Comparison of ENCODE assay signal across 11 cellular contexts in the genomic region with DNA sequence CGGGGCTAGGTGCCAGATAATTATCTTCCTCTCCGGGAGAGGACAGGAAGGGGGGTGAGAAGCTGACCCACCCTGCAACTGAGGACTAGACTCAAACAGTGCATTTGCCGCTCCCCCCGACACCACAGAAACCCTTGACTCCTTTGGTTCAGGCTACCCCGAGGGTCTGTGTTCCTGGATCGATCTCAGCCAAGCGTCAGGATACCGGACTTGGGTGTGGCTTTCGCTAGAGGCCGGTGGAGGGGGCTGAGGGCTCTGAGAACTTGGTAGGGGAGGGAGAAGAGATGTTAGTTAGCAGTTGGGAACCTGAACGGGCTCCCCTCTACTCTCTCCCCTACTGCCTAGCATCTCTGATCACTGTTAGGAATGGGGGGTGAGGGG. TPM values are rescaled to one million over a fixed set of nuclear protein-coding genes. Genes with fewer than 3 reads are reported as not detected.
A peak's percentile ranks its signal among the peaks of the same experiment; 100 is the strongest.
DNase-seq lines count a peak whose midpoint lies in the region; ATAC-seq and TF ChIP-seq lines count a peak whose summit lies in the region.
"Had no signal": no experiment of that assay in that cellular context is flagged by ENCODE, and none has a peak within 500 bp of the region (broad histone marks: within the 10 kb centered on the region; RNA-seq: fewer than 3 reads in every experiment).

No MANE protein-coding gene starts in this region.

- POLR2A ChIA-PET in A673 (lab: Charles Lee; ENCODE audit: low non-redundant PET), result no interaction called here
- POLR2A ChIA-PET in CD4-positive, alpha-beta T cell (lab: Charles Lee), result no interaction called here

- H3K9me2 ChIP-seq in GM23248 (ENCODE audit: insufficient read depth) (no peaks in the 10 kb centered on the region), neural cell (ENCODE audit: insufficient read depth, low read length) (no peaks in the 10 kb centered on the region)

- DNase-seq in A673 (ENCODE audit: low spot score), result no peak
- DNase-seq in GM23248, result no peak
- no peak for DNase-seq in coronary artery (ENCODE audit: low spot score)
- no peak for DNase-seq in CD4-positive, alpha-beta T cell
- no peak for DNase-seq in activated CD4-positive, alpha-beta T cell treated with anti-CD3 and anti-CD28 coated beads, Interleukin-2, amount 10 ng/mL, durations not matched to agents 24 days and 14 days
- DNase-seq in central memory CD4-positive, alpha-beta T cell, result no peak
- DNase-seq: CD8-positive, alpha-beta memory T cell; mesenchymal stem cell had no signal

- TF ChIP-seq EP300 in neural cell (conservative IDR thresholded peaks at IDR 0.05; ENCODE audit: poor library complexity, severe bottlenecking), result no peak

- no peak overlapping the region for H3K27ac ChIP-seq in A673 (ENCODE audit: low read depth, low read length, poor library complexity, severe bottlenecking)
- H3K27ac ChIP-seq in GM23248, result no peak overlapping the region
- H3K27ac ChIP-seq in coronary artery, result no peak overlapping the region
- peak overlapping the region; percentile 48 for H3K27ac ChIP-seq in neural cell (ENCODE audit: low read length)
- H3K27ac ChIP-seq in CD4-positive, alpha-beta T cell (ENCODE audit: low read depth, low read length), result no peak overlapping the region

- no peak overlapping the region for H3K4me3 Mint-ChIP-seq in CD4-positive, alpha-beta T cell
- no peak overlapping the region for H3K4me3 Mint-ChIP-seq in activated CD4-positive, alpha-beta T cell treated with anti-CD3 and anti-CD28 coated beads, Interleukin-2, amount 10 ng/mL, durations not matched to agents 24 days and 14 days
- H3K4me3 Mint-ChIP-seq: CD8-positive, alpha-beta memory T cell; stimulated activated naive CD8-positive, alpha-beta T cell treated with anti-CD3 and anti-CD28 coated beads, Interleukin-15, Interleukin-2, amounts not matched to agents 100 ng/mL and 50 ng/mL, for 24 hours had no signal

- H3K27me3 Mint-ChIP-seq in CD4-positive, alpha-beta T cell, result peaks cover 87% of the 10 kb centered on the region
- peaks cover 57% of the 10 kb centered on the region for H3K27me3 Mint-ChIP-seq in activated CD4-positive, alpha-beta T cell treated with anti-CD3 and anti-CD28 coated beads, Interleukin-2, amount 10 ng/mL, durations not matched to agents 24 days and 14 days

- WGBS in GM23248 (ENCODE audit: low coverage in 1 of 2, low lambda C conversion rate in 2 of 2, missing lambda C conversion rate in 2 of 2), 2 experiments, result 0 to 2% methylated on average over 10 to 11 of the region's 11 CpGs

- H4K20me1 ChIP-seq in GM23248 (ENCODE audit: insufficient read depth), result no peaks in the 10 kb centered on the region
- no peaks in the 10 kb centered on the region for H4K20me1 ChIP-seq in neural cell (ENCODE audit: insufficient read depth)

- H3F3A ChIP-seq in GM23248 (ENCODE audit: insufficient read depth), result no peaks in the 10 kb centered on the region
- H3F3A ChIP-seq in neural cell (ENCODE audit: insufficient read depth, low read length, poor library complexity, severe bottlenecking), result peaks cover 3% of the 10 kb centered on the region

- ATAC-seq in CD4-positive, alpha-beta T cell (ENCODE audit: poor library complexity), result no peak
- ATAC-seq in HG02678 (IDR thresholded peaks at IDR 0.05; ENCODE audit: unreplicated experiment), result no peak

- H3K36me3 Mint-ChIP-seq in CD4-positive, alpha-beta T cell (ENCODE audit: low read depth), result no peaks in the 10 kb centered on the region
- no peaks in the 10 kb centered on the region for H3K36me3 Mint-ChIP-seq in activated CD4-positive, alpha-beta T cell treated with anti-CD3 and anti-CD28 coated beads, Interleukin-2, amount 10 ng/mL, durations not matched to agents 24 days and 14 days (ENCODE audit: low read depth)
- H3K36me3 Mint-ChIP-seq: CD8-positive, alpha-beta memory T cell had no signal

- peak overlapping the region; percentile 38 for H3K4me3 ChIP-seq in A673 (ENCODE audit: low read depth, low read length, poor library complexity, severe bottlenecking)
- peak overlapping the region; percentile 51; the same call in 1 of the 2 replicates for H3K4me3 ChIP-seq in GM23248
- peak overlapping the region; percentile 69 for H3K4me3 ChIP-seq in coronary artery
- H3K4me3 ChIP-seq in neural cell (ENCODE audit: low read length), result peak overlapping the region; percentile 88

- no peaks in the 10 kb centered on the region for H3K4me1 Mint-ChIP-seq in CD4-positive, alpha-beta T cell (ENCODE audit: low read depth)
- no peaks in the 10 kb centered on the region for H3K4me1 Mint-ChIP-seq in activated CD4-positive, alpha-beta T cell treated with anti-CD3 and anti-CD28 coated beads, Interleukin-2, amount 10 ng/mL, durations not matched to agents 24 days and 14 days

- H3K27me3 ChIP-seq in A673 (replicated peaks; ENCODE audit: insufficient read depth, low read depth, low read length, poor library complexity) (peaks cover 67% of the 10 kb centered on the region), GM23248 (replicated peaks; ENCODE audit: insufficient read depth) (peaks cover 33% of the 10 kb centered on the region), neural cell (ENCODE audit: insufficient read depth, low read depth, low read length) (peaks cover 8% of the 10 kb centered on the region)
- H3K27me3 ChIP-seq in CD4-positive, alpha-beta T cell (ENCODE audit: control insufficient read depth, insufficient read depth, low read length), result peaks cover 56% of the 10 kb centered on the region

- H3K36me3 ChIP-seq in A673 (ENCODE audit: insufficient read depth, low read length, poor library complexity, severe bottlenecking) (no peaks in the 10 kb centered on the region), GM23248 (ENCODE audit: low read depth) (no peaks in the 10 kb centered on the region), neural cell (ENCODE audit: insufficient read depth, low read length) (no peaks in the 10 kb centered on the region)

- in situ Hi-C loops in GM23248 (cut with MboI), result no loop called here

- TF ChIP-seq CTCF in A673 (conservative IDR thresholded peaks at IDR 0.05; ENCODE audit: low read depth, low read length) (no peak), coronary artery (IDR thresholded peaks at IDR 0.05) (no peak), neural cell (IDR thresholded peaks at IDR 0.05; ENCODE audit: poor library complexity, severe bottlenecking) (no peak)
- no peak for TF ChIP-seq CTCF in CD4-positive, alpha-beta T cell (IDR thresholded peaks at IDR 0.05)

- H3K27ac Mint-ChIP-seq in CD4-positive, alpha-beta T cell, result no peak overlapping the region
- H3K27ac Mint-ChIP-seq in activated CD4-positive, alpha-beta T cell treated with anti-CD3 and anti-CD28 coated beads, Interleukin-2, amount 10 ng/mL, durations not matched to agents 24 days and 14 days, result no peak overlapping the region
- H3K27ac Mint-ChIP-seq: CD8-positive, alpha-beta memory T cell; stimulated activated naive CD8-positive, alpha-beta T cell treated with anti-CD3 and anti-CD28 coated beads, Interleukin-15, Interleukin-2, amounts not matched to agents 100 ng/mL and 50 ng/mL, for 24 hours had no signal

- no peak for TF ChIP-seq RAD21 in neural cell (conservative IDR thresholded peaks at IDR 0.05)

- no peak overlapping the region for H2AFZ ChIP-seq in GM23248
- no peak overlapping the region for H2AFZ ChIP-seq in neural cell (ENCODE audit: low read depth, low read length)

- H3K9me3 ChIP-seq in A673 (ENCODE audit: low read depth, low read length, poor library complexity, severe bottlenecking) (no peaks in the 10 kb centered on the region), GM23248 (ENCODE audit: low read depth) (no peaks in the 10 kb centered on the region), neural cell (ENCODE audit: low read length) (no peaks in the 10 kb centered on the region)
- H3K9me3 ChIP-seq in CD4-positive, alpha-beta T cell (ENCODE audit: control insufficient read depth, low read length), result no peaks in the 10 kb centered on the region

- H3K9ac ChIP-seq in GM23248 (no peak overlapping the region), neural cell (ENCODE audit: low read length) (peak overlapping the region; percentile 80)

- BruUV-seq in A673 (replicated peaks; lab: Mats Ljungman, UMichigan), result no TSS peak

- H3K4me2 ChIP-seq in GM23248 (ENCODE audit: unreplicated experiment) (peak overlapping the region; percentile 7), neural cell (ENCODE audit: low read length) (peak overlapping the region; percentile 90)

- intact Hi-C loops in A673 (cut with micrococcal nuclease; ENCODE audit: unreplicated experiment), result loop anchor here (5.0 to 10.0 kb wide), 2 partner anchors 162 to 315 kb away; no protein-coding TSS in a partner anchor
- intact Hi-C loops in CD4-positive, alpha-beta T cell (cut with DNase I, micrococcal nuclease), result no loop called here
- intact Hi-C loops in activated CD4-positive, alpha-beta T cell treated with anti-CD3 and anti-CD28 coated beads, Interleukin-2, amount 10 ng/mL, durations not matched to agents 24 days and 14 days (cut with micrococcal nuclease), result no loop called here

- H3K9me3 Mint-ChIP-seq in CD4-positive, alpha-beta T cell, result no peaks in the 10 kb centered on the region
- no peaks in the 10 kb centered on the region for H3K9me3 Mint-ChIP-seq in activated CD4-positive, alpha-beta T cell treated with anti-CD3 and anti-CD28 coated beads, Interleukin-2, amount 10 ng/mL, durations not matched to agents 24 days and 14 days
- H3K9me3 Mint-ChIP-seq: stimulated activated naive CD8-positive, alpha-beta T cell treated with anti-CD3 and anti-CD28 coated beads, Interleukin-15, Interleukin-2, amounts not matched to agents 100 ng/mL and 50 ng/mL, for 24 hours had no signal

- CTCF ChIA-PET in A673 (lab: Charles Lee), result no interaction called here
- CTCF ChIA-PET in CD4-positive, alpha-beta T cell (lab: Charles Lee), result no interaction called here

- H3K79me2 ChIP-seq in GM23248 (ENCODE audit: insufficient read depth), result no peaks in the 10 kb centered on the region
- H3K79me2 ChIP-seq in neural cell (replicated peaks; ENCODE audit: insufficient read depth, low read length), result no peaks in the 10 kb centered on the region

- H3K4me1 ChIP-seq in A673 (ENCODE audit: insufficient read depth, low read length, poor library complexity, severe bottlenecking) (no peaks in the 10 kb centered on the region), GM23248 (ENCODE audit: insufficient read depth) (no peaks in the 10 kb centered on the region)

TF ChIP-seq in neural cell, 6 proteins besides CTCF, POLR2A, EP300 and RAD21 (continues in another document):
- no peak for TF ChIP-seq MXI1 (conservative IDR thresholded peaks at IDR 0.05; ENCODE audit: poor library complexity, severe bottlenecking)
- no peak for TF ChIP-seq SMC3 (conservative IDR thresholded peaks at IDR 0.05; ENCODE audit: poor library complexity)
- no peak for TF ChIP-seq TAF1 (IDR thresholded peaks at IDR 0.05; ENCODE audit: low read depth)
- no peak for TF ChIP-seq POLR2AphosphoS5 (IDR thresholded peaks at IDR 0.05)
- no peak for TF ChIP-seq EZH2 (IDR thresholded peaks at IDR 0.05; ENCODE audit: borderline replicate concordance, insufficient read depth, low read length, poor library complexity, severe bottlenecking)

RNA-seq across cellular contexts. Expression of gene SEZ6L, which starts 0.8 kb away (rescaled TPM):
- total RNA-seq in A673 (2021), result 6.3 and 8.9 TPM in 2 replicates
- under 0.01 TPM in 1 of 2 replicates, not detected in the other for total RNA-seq in GM23248 (2014; rRNA removed; shearing (Covaris generic))
- polyA plus RNA-seq in GM23248 (2016; fragmentation: Nextera tagmentation; extraction: Ambion mirVana) (0.18 and 0.19 TPM in 2 replicates), neural cell (31.9 and 36.5 TPM in 2 replicates)
- polyA minus RNA-seq in neural cell, result 57.7 and 69.7 TPM in 2 replicates
- under 1 TPM in 1 of 2 experiments, not detected in 1; 0.05 TPM for total RNA-seq in CD4-positive, alpha-beta T cell
- total RNA-seq in activated CD4-positive, alpha-beta T cell treated with anti-CD3 and anti-CD28 coated beads, Interleukin-2, amount 10 ng/mL, durations not matched to agents 24 days and 14 days, result not detected in 2 replicates
- total RNA-seq: CD8-positive, alpha-beta memory T cell had no signal
- polyA plus RNA-seq: CD8-positive, alpha-beta memory T cell had no signal

Comparison
In these comparisons a context has a peak if more than half of its experiments do, and no peak if none do; other contexts are left out.
1. H3K4me3 ChIP-seq: peak in every context shown above with its lines; median percentile 88 in neural cell; 69 in coronary artery; 51 in GM23248; 38 in A673.